In the genomic region with DNA sequence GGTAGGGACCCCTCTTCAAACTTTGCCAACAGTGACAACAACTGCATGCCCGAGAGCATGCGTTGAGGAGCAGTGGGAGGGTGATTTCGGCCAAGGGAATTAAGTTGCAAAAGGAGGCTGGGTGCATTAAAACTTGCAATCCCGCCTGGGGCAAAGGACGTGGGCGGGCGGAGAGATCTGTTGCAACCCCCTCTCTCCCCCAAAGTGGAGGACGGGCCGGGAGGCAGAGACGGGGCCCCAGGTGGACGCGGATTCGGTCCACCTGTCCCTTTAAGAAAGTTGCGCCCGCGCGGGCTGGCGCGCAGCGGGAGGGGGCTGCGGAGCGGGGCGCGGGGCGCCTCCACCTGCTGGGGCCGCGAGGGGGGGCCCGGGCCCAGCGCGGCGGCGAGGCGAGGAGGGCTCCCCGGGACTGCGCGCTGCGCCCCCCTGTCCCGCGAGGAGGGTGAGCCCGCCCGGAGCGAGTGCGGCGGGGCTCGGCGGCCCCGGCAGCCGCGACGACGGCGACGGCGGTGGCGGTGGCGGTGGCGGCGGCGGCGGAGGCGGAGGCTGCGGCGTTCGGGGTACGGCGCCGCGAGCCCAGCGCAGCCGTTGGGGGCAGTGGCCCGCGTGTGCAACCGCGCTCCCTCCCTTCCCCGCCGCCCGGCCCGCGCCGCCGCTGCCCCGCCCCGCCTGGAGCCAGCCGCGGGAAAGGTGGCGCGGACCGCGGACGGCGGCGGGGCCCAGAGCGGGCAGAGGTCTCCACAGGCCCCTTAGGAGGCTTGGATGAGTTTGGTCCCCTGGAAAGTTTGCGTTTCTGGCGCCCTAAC, we compare ENCODE assay signal across 8 cellular contexts. TPM values are rescaled to one million over a fixed set of nuclear protein-coding genes. Genes with fewer than 3 reads are reported as not detected.
A peak's percentile ranks its signal among the peaks of the same experiment; 100 is the strongest.
DNase-seq lines count a peak whose midpoint lies in the region; ATAC-seq and TF ChIP-seq lines count a peak whose summit lies in the region.

No MANE protein-coding gene starts in this region.

- DNase-seq in NCI-H82 (lab: John Stamatoyannopoulos, UW) = peak; percentile 72
- DNase-seq in NCI-H82 treated with DMSO at 0.1 percent for 48 hours (lab: John Stamatoyannopoulos, UW; ENCODE audit: unreplicated experiment) = no peak
- DNase-seq in Peyer's patch = no peak
- no peak for DNase-seq in prostate gland (ENCODE audit: low spot score)
- no peak for DNase-seq in HCEC 1CT
- DNase-seq in SHP77 (lab: John Stamatoyannopoulos, UW) = no peak

- no peak for TF ChIP-seq CTCF in Peyer's patch (IDR thresholded peaks at IDR 0.05)
- no peak for TF ChIP-seq CTCF in gastroesophageal sphincter (IDR thresholded peaks at IDR 0.05)
- TF ChIP-seq CTCF in prostate gland (IDR thresholded peaks at IDR 0.05) = no peak

- H3K4me1 ChIP-seq in Peyer's patch (peaks cover 3 to 17% (median 6%) of the 10 kb centered on the region in 4 donors), gastroesophageal sphincter (peaks cover 0 to 24% (median 14%) of the 10 kb centered on the region in 3 donors), prostate gland (replicated peaks) (peaks cover 8% of the 10 kb centered on the region)

- H3K27ac ChIP-seq in Peyer's patch = no peak overlapping the region
- H3K27ac ChIP-seq in gastroesophageal sphincter = no peak overlapping the region
- no peak overlapping the region for H3K27ac ChIP-seq in prostate gland

- H3K4me3 ChIP-seq in Peyer's patch (peak overlapping the region in 3 of 4 donors; percentile 41 to 58 (median 49)), gastroesophageal sphincter (peak overlapping the region; percentile 34 to 54), prostate gland (peak overlapping the region; percentile 30 to 39)

- TF ChIP-seq POLR2A in Peyer's patch (IDR thresholded peaks at IDR 0.05) = no peak
- no peak for TF ChIP-seq POLR2A in gastroesophageal sphincter (IDR thresholded peaks at IDR 0.05)
- no peak for TF ChIP-seq POLR2A in prostate gland (IDR thresholded peaks at IDR 0.05)

- intact Hi-C loops in prostate gland (cut with DNase I) = no loop called here

- H3K9me3 ChIP-seq in Peyer's patch (no peaks in the 10 kb centered on the region), gastroesophageal sphincter (no peaks in the 10 kb centered on the region), prostate gland (no peaks in the 10 kb centered on the region)

- H3K27me3 ChIP-seq in Peyer's patch (peaks cover 0 to 17% of the 10 kb centered on the region in 2 donors), gastroesophageal sphincter (peaks cover 65% of the 10 kb centered on the region), prostate gland (replicated peaks; ENCODE audit: insufficient read depth) (no peaks in the 10 kb centered on the region)

- 0% methylated on average over 4 of the region's 95 CpGs; no CpG with 5 or more reads in 1 of the 2 donors for WGBS in gastroesophageal sphincter (ENCODE audit: low coverage in 1 of 2), 2 donors
- 1% methylated on average over 63 of the region's 95 CpGs for WGBS in prostate gland

- H3K36me3 ChIP-seq in Peyer's patch = no peaks in the 10 kb centered on the region
- no peaks in the 10 kb centered on the region for H3K36me3 ChIP-seq in gastroesophageal sphincter
- H3K36me3 ChIP-seq in prostate gland = no peaks in the 10 kb centered on the region

- ATAC-seq in gastroesophageal sphincter (peak; percentile 55), GM19023 (IDR thresholded peaks at IDR 0.05; ENCODE audit: unreplicated experiment) (no peak)

- no peak for TF ChIP-seq EP300 in gastroesophageal sphincter (IDR thresholded peaks at IDR 0.05)

RNA-seq across cellular contexts. Expression of gene FOXN4, which starts 0.6 kb away (rescaled TPM):
- not detected for total RNA-seq in Peyer's patch
- not detected for total RNA-seq in gastroesophageal sphincter
- total RNA-seq in prostate gland = 1 to 10 TPM in 1 of 2 donors, under 1 TPM in 1; 0.27 to 4.8 TPM

RNA-seq across cellular contexts. Expression of gene MYO1H, which starts 38.1 kb away (rescaled TPM):
- not detected for total RNA-seq in Peyer's patch
- not detected for total RNA-seq in gastroesophageal sphincter
- total RNA-seq in prostate gland = 1 to 10 TPM in 1 of 2 donors, not detected in 1; 1.2 TPM
